In the genomic region with DNA sequence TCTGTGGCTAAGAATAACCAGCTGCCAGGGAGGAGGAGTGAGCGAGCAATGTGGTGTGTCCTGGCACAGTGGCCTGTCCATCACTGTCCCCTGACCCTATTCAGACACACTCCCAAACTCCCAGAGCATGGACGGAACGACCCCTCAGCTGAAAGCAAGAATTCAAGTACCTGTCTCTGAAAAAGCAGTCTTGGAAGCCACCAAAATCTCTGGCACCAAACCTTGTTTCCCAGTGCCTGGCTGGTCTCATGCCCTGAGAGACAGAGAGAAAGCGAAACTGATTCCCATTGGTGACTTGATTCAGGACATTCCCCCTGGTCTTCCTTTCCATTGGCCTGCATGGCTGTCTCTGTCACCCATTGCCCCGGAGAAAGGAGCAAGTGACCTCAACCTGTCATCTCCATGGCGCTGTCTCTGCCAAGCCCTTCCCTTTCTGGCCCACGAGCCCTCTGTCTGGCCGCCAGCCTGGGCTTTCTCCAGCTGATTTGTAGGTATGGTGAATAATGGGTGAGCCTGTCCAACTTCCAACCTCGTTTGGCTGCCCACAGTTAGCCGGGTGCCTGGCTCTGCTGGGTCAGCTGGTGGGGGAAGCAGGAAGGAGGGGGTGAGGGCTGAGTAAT, we compare ENCODE assay signal across 1 cellular context.
TF ChIP-seq lines count a peak whose summit lies in the region.

A gene with protein sequence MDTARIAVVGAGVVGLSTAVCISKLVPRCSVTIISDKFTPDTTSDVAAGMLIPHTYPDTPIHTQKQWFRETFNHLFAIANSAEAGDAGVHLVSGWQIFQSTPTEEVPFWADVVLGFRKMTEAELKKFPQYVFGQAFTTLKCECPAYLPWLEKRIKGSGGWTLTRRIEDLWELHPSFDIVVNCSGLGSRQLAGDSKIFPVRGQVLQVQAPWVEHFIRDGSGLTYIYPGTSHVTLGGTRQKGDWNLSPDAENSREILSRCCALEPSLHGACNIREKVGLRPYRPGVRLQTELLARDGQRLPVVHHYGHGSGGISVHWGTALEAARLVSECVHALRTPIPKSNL (minus strand): TSS at position 279 of the 620 bp plus-strand sequence. CDS start 2,113 bp downstream, outside the sequence.

TF ChIP-seq in K562, 482 proteins besides CTCF, POLR2A, EP300 and RAD21 (continued from another document):
- TF ChIP-seq, protein P1, sequence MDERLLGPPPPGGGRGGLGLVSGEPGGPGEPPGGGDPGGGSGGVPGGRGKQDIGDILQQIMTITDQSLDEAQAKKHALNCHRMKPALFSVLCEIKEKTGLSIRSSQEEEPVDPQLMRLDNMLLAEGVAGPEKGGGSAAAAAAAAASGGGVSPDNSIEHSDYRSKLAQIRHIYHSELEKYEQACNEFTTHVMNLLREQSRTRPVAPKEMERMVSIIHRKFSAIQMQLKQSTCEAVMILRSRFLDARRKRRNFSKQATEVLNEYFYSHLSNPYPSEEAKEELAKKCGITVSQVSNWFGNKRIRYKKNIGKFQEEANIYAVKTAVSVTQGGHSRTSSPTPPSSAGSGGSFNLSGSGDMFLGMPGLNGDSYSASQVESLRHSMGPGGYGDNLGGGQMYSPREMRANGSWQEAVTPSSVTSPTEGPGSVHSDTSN (CRISPR knock-in tag; IDR thresholded peaks at IDR 0.05; ENCODE audit: low read depth): no peak
- TF ChIP-seq, protein P1 (tag; conservative IDR thresholded peaks at IDR 0.05; ENCODE audit: low read depth): peak; percentile 36; the same call in 1 of the 2 replicates
- TF ChIP-seq, protein P2, sequence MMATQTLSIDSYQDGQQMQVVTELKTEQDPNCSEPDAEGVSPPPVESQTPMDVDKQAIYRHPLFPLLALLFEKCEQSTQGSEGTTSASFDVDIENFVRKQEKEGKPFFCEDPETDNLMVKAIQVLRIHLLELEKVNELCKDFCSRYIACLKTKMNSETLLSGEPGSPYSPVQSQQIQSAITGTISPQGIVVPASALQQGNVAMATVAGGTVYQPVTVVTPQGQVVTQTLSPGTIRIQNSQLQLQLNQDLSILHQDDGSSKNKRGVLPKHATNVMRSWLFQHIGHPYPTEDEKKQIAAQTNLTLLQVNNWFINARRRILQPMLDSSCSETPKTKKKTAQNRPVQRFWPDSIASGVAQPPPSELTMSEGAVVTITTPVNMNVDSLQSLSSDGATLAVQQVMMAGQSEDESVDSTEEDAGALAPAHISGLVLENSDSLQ (IDR thresholded peaks at IDR 0.05): peak; percentile 55
- no peak for TF ChIP-seq SMC3 (conservative IDR thresholded peaks at IDR 0.05; ENCODE audit: insufficient read depth, low read depth, low read length)
TF ChIP-seq in K562: peak in this region for 5.
